ENCODE assay signal across 11 cellular contexts in genomic region chr6:52544325-52545022, GRCh38. TPM values are rescaled to one million over a fixed set of nuclear protein-coding genes. Genes with fewer than 3 reads are reported as not detected.
DNase-seq lines count a peak whose midpoint lies in the region; ATAC-seq and TF ChIP-seq lines count a peak whose summit lies in the region.
"Had no signal": no experiment of that assay in that cellular context is flagged by ENCODE, and none has a peak within 500 bp of the region (broad histone marks: within the 10 kb centered on the region; RNA-seq: fewer than 3 reads in every experiment).

No MANE protein-coding gene starts in this region.

- H2AFZ ChIP-seq in neural progenitor cell (replicated peaks): no peak overlapping the region
- H2AFZ ChIP-seq: parathyroid adenoma had no signal

- peak; percentile 66 for DNase-seq in A172 (ENCODE audit: low spot score)
- DNase-seq in M059J (ENCODE audit: low read depth): peak; percentile 84
- no peak for DNase-seq in epithelial cell of prostate (ENCODE audit: low read depth, low spot score)
- DNase-seq in neural progenitor cell (ENCODE audit: low spot score): no peak
- DNase-seq in NCI-H1417 (lab: John Stamatoyannopoulos, UW): no peak
- DNase-seq in naive thymus-derived CD8-positive, alpha-beta T cell: no peak
- DNase-seq: activated CD4-positive, alpha-beta memory T cell treated with anti-CD3 and anti-CD28 coated beads, Interleukin-2, amount 10 ng/mL, durations not matched to agents 7 days and 5 days; NCI-H524 treated with DMSO at 0.1 percent for 48 hours had no signal

- H3K27ac Mint-ChIP-seq in neural progenitor cell: peak overlapping the region; percentile 21
- peak overlapping the region in 1 of 10 donors; percentile 2 for H3K27ac Mint-ChIP-seq in naive thymus-derived CD8-positive, alpha-beta T cell
- H3K27ac Mint-ChIP-seq: activated CD4-positive, alpha-beta memory T cell treated with anti-CD3 and anti-CD28 coated beads, Interleukin-2, amount 10 ng/mL, durations not matched to agents 7 days and 5 days had no signal

- H3K79me2 ChIP-seq in neural progenitor cell (ENCODE audit: low read depth): peaks cover 47% of the 10 kb centered on the region

- no peaks in the 10 kb centered on the region for H3K27me3 Mint-ChIP-seq in neural progenitor cell (ENCODE audit: insufficient read depth, low read depth)
- H3K27me3 Mint-ChIP-seq in naive thymus-derived CD8-positive, alpha-beta T cell: no peaks in the 10 kb centered on the region
- H3K27me3 Mint-ChIP-seq: activated CD4-positive, alpha-beta memory T cell treated with anti-CD3 and anti-CD28 coated beads, Interleukin-2, amount 10 ng/mL, durations not matched to agents 7 days and 5 days had no signal

- no peaks in the 10 kb centered on the region for H3K27me3 ChIP-seq in neural progenitor cell

- H3K4me1 Mint-ChIP-seq in neural progenitor cell: peaks cover 63% of the 10 kb centered on the region
- H3K4me1 Mint-ChIP-seq in naive thymus-derived CD8-positive, alpha-beta T cell: peaks cover 8 to 48% (median 37%) of the 10 kb centered on the region in 4 donors

- no peak overlapping the region for H3K4me3 Mint-ChIP-seq in neural progenitor cell
- no peak overlapping the region for H3K4me3 Mint-ChIP-seq in naive thymus-derived CD8-positive, alpha-beta T cell
- H3K4me3 Mint-ChIP-seq: activated CD4-positive, alpha-beta memory T cell treated with anti-CD3 and anti-CD28 coated beads, Interleukin-2, amount 10 ng/mL, durations not matched to agents 7 days and 5 days had no signal

- peaks cover 15% of the 10 kb centered on the region for H3K36me3 Mint-ChIP-seq in neural progenitor cell
- peaks cover 0 to 16% (median 15%) of the 10 kb centered on the region in 3 donors for H3K36me3 Mint-ChIP-seq in naive thymus-derived CD8-positive, alpha-beta T cell

- peak overlapping the region; percentile 53 for H3K27ac ChIP-seq in epithelial cell of prostate
- no peak overlapping the region for H3K27ac ChIP-seq in neural progenitor cell
- H3K27ac ChIP-seq: parathyroid adenoma had no signal

- no peak overlapping the region for H3K4me2 ChIP-seq in neural progenitor cell

- no peaks in the 10 kb centered on the region for H3F3A ChIP-seq in neural progenitor cell (ENCODE audit: low read depth)

- TF ChIP-seq CTCF in neural progenitor cell (IDR thresholded peaks at IDR 0.05): no peak

- ATAC-seq in HG03378 (IDR thresholded peaks at IDR 0.05; ENCODE audit: unreplicated experiment): no peak
- ATAC-seq in naive thymus-derived CD8-positive, alpha-beta T cell: no peak
- ATAC-seq in HG03565 (IDR thresholded peaks at IDR 0.05; ENCODE audit: unreplicated experiment): no peak

- H3K9me3 Mint-ChIP-seq in neural progenitor cell: no peaks in the 10 kb centered on the region
- H3K9me3 Mint-ChIP-seq in naive thymus-derived CD8-positive, alpha-beta T cell: no peaks in the 10 kb centered on the region
- H3K9me3 Mint-ChIP-seq: activated CD4-positive, alpha-beta memory T cell treated with anti-CD3 and anti-CD28 coated beads, Interleukin-2, amount 10 ng/mL, durations not matched to agents 7 days and 5 days had no signal

- H3K4me3 ChIP-seq in neural progenitor cell: no peak overlapping the region

- no peak overlapping the region for H3K9ac ChIP-seq in neural progenitor cell
- H3K9ac ChIP-seq: parathyroid adenoma had no signal

- POLR2A ChIA-PET in naive thymus-derived CD8-positive, alpha-beta T cell (lab: Charles Lee): no interaction called here

- no peaks in the 10 kb centered on the region for H3K9me3 ChIP-seq in neural progenitor cell (ENCODE audit: low read depth)

- peaks cover 22% of the 10 kb centered on the region for H4K20me1 ChIP-seq in neural progenitor cell (ENCODE audit: low read depth)

- no peaks in the 10 kb centered on the region for H3K36me3 ChIP-seq in neural progenitor cell

- peaks cover 3% of the 10 kb centered on the region for H3K4me1 ChIP-seq in neural progenitor cell
- H3K4me1 ChIP-seq: parathyroid adenoma had no signal

RNA-seq across cellular contexts. Expression of gene TRAM2, which starts 32.4 kb away (rescaled TPM):
- 91.1 and 104 TPM in 2 replicates for total RNA-seq in A172 (2014; rRNA removed; shearing (Covaris generic))
- 116 and 176 TPM in 2 replicates for total RNA-seq in M059J (2014; rRNA removed; shearing (Covaris generic))
- total RNA-seq in neural progenitor cell (ENCODE audit: low replicate concordance): 12.3 and 15.5 TPM in 2 replicates
- 1 to 10 TPM; 9.4 to 9.9 TPM for total RNA-seq in naive thymus-derived CD8-positive, alpha-beta T cell
- 1 to 10 TPM; 3.1 to 4.9 (median 3.3) TPM for polyA plus RNA-seq in naive thymus-derived CD8-positive, alpha-beta T cell

Comparison
In these comparisons a context has a peak if more than half of its experiments do, and no peak if none do; other contexts are left out.
1. DNase-seq: peak in A172 (single experiment) and M059J (single experiment); none in epithelial cell of prostate (single experiment), neural progenitor cell (single experiment), NCI-H1417 (0 of 3) and naive thymus-derived CD8-positive, alpha-beta T cell (0 of 10).